In genomic region chr3:140898340-140899180, GRCh38 we compare ENCODE assay signal across 8 cellular contexts. TPM values are rescaled to one million over a fixed set of nuclear protein-coding genes. Genes with fewer than 3 reads are reported as not detected.
DNase-seq lines count a peak whose midpoint lies in the region; ATAC-seq, FAIRE-seq and TF ChIP-seq lines count a peak whose summit lies in the region.

No MANE protein-coding gene starts in this region.

- H3K36me3 ChIP-seq in Caco-2 (ENCODE audit: control insufficient read depth, insufficient read depth, low read length) = no peaks in the 10 kb centered on the region
- H3K36me3 ChIP-seq in pancreas = no peaks in the 10 kb centered on the region

- no TSS peak for BruUV-seq in Caco-2 (replicated peaks; lab: Mats Ljungman, UMichigan)

- H3K27ac Mint-ChIP-seq in Caco-2 (ENCODE audit: unreplicated experiment) (no peak overlapping the region), T-helper 17 cell (no peak overlapping the region)

- POLR2A ChIA-PET in Caco-2 (lab: Charles Lee) = interaction anchor here (0.6 kb wide), 1 partner anchor 41 kb away, joined by 4 read pairs; no protein-coding TSS in a partner anchor

- no peaks in the 10 kb centered on the region for H3K27me3 ChIP-seq in Caco-2 (replicated peaks; ENCODE audit: control insufficient read depth, insufficient read depth, low read length)
- H3K27me3 ChIP-seq in pancreas = no peaks in the 10 kb centered on the region

- peak in 1 of 2 experiments; percentile 70 for DNase-seq in Caco-2
- DNase-seq in NCI-H1417 (lab: John Stamatoyannopoulos, UW) = peak; percentile 40 to 80 (median 41)
- DNase-seq in T-helper 17 cell = no peak
- DNase-seq in fibroblast of the conjunctiva (ENCODE audit: low read depth) = peak; percentile 72
- DNase-seq in pancreas = peak in 3 of 6 donors; percentile 29 to 47 (median 33)

- H3K9me3 ChIP-seq in Caco-2 = no peaks in the 10 kb centered on the region; the same call in 1 of the 2 replicates
- H3K9me3 ChIP-seq in T-helper 17 cell (ENCODE audit: control insufficient read depth, low read length, poor library complexity, severe bottlenecking) = no peaks in the 10 kb centered on the region
- H3K9me3 ChIP-seq in pancreas = no peaks in the 10 kb centered on the region

- no peaks in the 10 kb centered on the region for H3K9me3 Mint-ChIP-seq in Caco-2 (ENCODE audit: unreplicated experiment)

- intact Hi-C loops in Caco-2 (cut with micrococcal nuclease; ENCODE audit: unreplicated experiment) = loop anchor here (1.0 to 2.0 kb wide), 4 partner anchors 70 to 294 kb away; no protein-coding TSS in a partner anchor
- intact Hi-C loops in pancreas (cut with DNase I) = loop anchor here in 1 of 3 donors (10.0 kb wide), 1 partner anchor 296 kb away; no protein-coding TSS in a partner anchor

- H3K36me3 Mint-ChIP-seq in Caco-2 (ENCODE audit: insufficient read depth, unreplicated experiment) (no peaks in the 10 kb centered on the region), T-helper 17 cell (ENCODE audit: low read depth) (peaks cover 2% of the 10 kb centered on the region)

- H3K27me3 Mint-ChIP-seq in Caco-2 (ENCODE audit: insufficient read depth, unreplicated experiment) (peaks cover 13% of the 10 kb centered on the region), T-helper 17 cell (peaks cover 57% of the 10 kb centered on the region)

- H3K27ac ChIP-seq in pancreas = no peak overlapping the region

- TF ChIP-seq CTCF in Caco-2 (IDR thresholded peaks at IDR 0.05; ENCODE audit: insufficient read depth in 1 of 2, low read depth in 1 of 2, low read length in 1 of 2, severe bottlenecking in 1 of 2, unreplicated experiment in 1 of 2) = peak; percentile 49 to 62
- TF ChIP-seq CTCF in pancreas (IDR thresholded peaks at IDR 0.05) = peak; percentile 23 to 57 (median 50)

- FAIRE-seq in pancreas (lab: Jason Lieb, UNC) = peak; percentile 70

- H3K4me3 ChIP-seq in Caco-2 (ENCODE audit: low read depth, low read length) (no peak overlapping the region), pancreas (no peak overlapping the region)

- CTCF ChIA-PET in Caco-2 (lab: Charles Lee) = interaction anchor here (1.0 to 1.3 kb wide), 3 partner anchors 9 to 293 kb away, joined by 3 read pairs; no protein-coding TSS in a partner anchor

- H3K4me1 Mint-ChIP-seq in Caco-2 (ENCODE audit: low read depth, unreplicated experiment) (no peaks in the 10 kb centered on the region), T-helper 17 cell (peaks cover 3% of the 10 kb centered on the region)

- 35 to 40% methylated on average over 3 of the region's 3 CpGs for WGBS in pancreas, 2 donors

- H3K4me1 ChIP-seq in Caco-2 (no peaks in the 10 kb centered on the region), pancreas (no peaks in the 10 kb centered on the region)

- H3K4me3 Mint-ChIP-seq in Caco-2 (ENCODE audit: unreplicated experiment) (no peak overlapping the region), T-helper 17 cell (no peak overlapping the region)

- peak; percentile 61 for ATAC-seq in GM19455 (IDR thresholded peaks at IDR 0.05; ENCODE audit: unreplicated experiment)
- ATAC-seq in T-helper 17 cell = peak; percentile 68
- peak; percentile 81 to 99 (median 96) for ATAC-seq in pancreas
- no peak for ATAC-seq in GM21825 (IDR thresholded peaks at IDR 0.05; ENCODE audit: unreplicated experiment)
- ATAC-seq in GM19452 (IDR thresholded peaks at IDR 0.05; ENCODE audit: unreplicated experiment) = no peak

RNA-seq across cellular contexts. Expression of gene SLC25A36, which starts 43.1 kb away (rescaled TPM):
- total RNA-seq in Caco-2 (2022) = 150 and 167 TPM in 2 replicates
- total RNA-seq in T-helper 17 cell = 100 to 1,000 TPM in 1 of 2 donors, 10 to 100 TPM in 1; 91.7 to 105 TPM
- 10 to 100 TPM; 35.4 to 93.6 (median 45.0) TPM for total RNA-seq in pancreas
- polyA plus RNA-seq in pancreas = 10 to 100 TPM; 17.3 to 50.8 TPM

Comparison
In these comparisons a context has a peak if more than half of its experiments do, and no peak if none do; other contexts are left out.
1. DNase-seq: peak in NCI-H1417 (3 of 3) and fibroblast of the conjunctiva (single experiment); none in T-helper 17 cell (0 of 3).
2. ATAC-seq: peak in GM19455 (single experiment), T-helper 17 cell (single experiment) and pancreas (4 of 4); none in GM21825 (single experiment) and GM19452 (single experiment).